9 cellular contexts compared by ENCODE assay signal in the genomic region with DNA sequence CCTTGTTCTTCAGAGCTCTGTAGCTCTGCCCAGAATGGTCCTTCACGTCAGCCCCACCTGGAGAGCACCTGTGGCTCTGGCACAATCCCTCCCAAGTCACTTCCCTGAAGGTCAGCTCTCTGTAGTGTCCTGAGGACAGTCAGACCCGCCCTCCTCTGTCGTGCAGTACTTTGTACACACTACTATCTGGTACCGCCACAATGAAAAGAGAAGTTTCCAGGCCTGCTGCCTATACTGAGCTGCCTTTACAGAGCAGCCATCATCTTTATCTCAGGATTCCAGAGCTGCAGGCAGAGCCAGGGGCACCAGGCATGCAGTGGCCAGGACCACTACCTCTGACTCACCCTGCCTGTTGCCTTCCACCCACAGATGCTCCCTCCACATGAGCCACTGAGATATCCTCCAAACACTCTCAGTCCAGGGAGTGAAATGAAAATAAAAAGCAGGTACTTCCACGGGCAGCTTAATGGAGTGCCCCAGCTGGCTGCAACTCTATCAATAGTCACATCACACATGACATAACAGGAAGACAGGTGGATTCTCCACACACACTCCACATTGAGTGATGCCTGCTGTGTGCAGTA. TPM values are rescaled to one million over a fixed set of nuclear protein-coding genes. Genes with fewer than 3 reads are reported as not detected.
DNase-seq lines count a peak whose midpoint lies in the region; ATAC-seq and TF ChIP-seq lines count a peak whose summit lies in the region.
"Had no signal": no experiment of that assay in that cellular context is flagged by ENCODE, and none has a peak within 500 bp of the region (broad histone marks: within the 10 kb centered on the region; RNA-seq: fewer than 3 reads in every experiment).

No MANE protein-coding gene starts in this region.

- intact Hi-C loops in Right ventricle myocardium inferior (cut with DNase I): loop anchor here (5.0 kb wide), 1 partner anchor 100 kb away; no protein-coding TSS in a partner anchor
- intact Hi-C loops in cardiac septum (cut with DNase I): loop anchor here (5.0 kb wide), 1 partner anchor 40 kb away; no protein-coding TSS in a partner anchor
- intact Hi-C loops in ascending aorta (cut with DNase I): no loop called here
- intact Hi-C loops in left lung (cut with DNase I): no loop called here
- intact Hi-C loops in posterior vena cava (cut with DNase I): no loop called here

- H3K36me3 ChIP-seq in ascending aorta (no peaks in the 10 kb centered on the region), left lung (no peaks in the 10 kb centered on the region)

- peak overlapping the region; percentile 69 to 79 for H3K27ac ChIP-seq in ascending aorta
- peak overlapping the region; percentile 42 to 63 for H3K27ac ChIP-seq in left lung

- H3K27me3 ChIP-seq in ascending aorta (no peaks in the 10 kb centered on the region), left lung (no peaks in the 10 kb centered on the region)

- peak; percentile 56 for ATAC-seq in Right ventricle myocardium inferior
- peak; percentile 84 for ATAC-seq in left lung
- ATAC-seq in HG03108 (IDR thresholded peaks at IDR 0.05; ENCODE audit: unreplicated experiment): no peak

- no peak overlapping the region for H3K4me3 ChIP-seq in ascending aorta
- no peak overlapping the region for H3K4me3 ChIP-seq in left lung

- H3K4me1 ChIP-seq in ascending aorta (peaks cover 16 to 41% of the 10 kb centered on the region in 2 donors), left lung (peaks cover 31 to 76% of the 10 kb centered on the region in 2 donors)

- H3K9me3 ChIP-seq in ascending aorta: no peaks in the 10 kb centered on the region
- no peaks in the 10 kb centered on the region for H3K9me3 ChIP-seq in left lung

- DNase-seq in Right ventricle myocardium inferior (ENCODE audit: missing footprints): no peak
- DNase-seq in cardiac septum (ENCODE audit: low spot score): no peak
- DNase-seq in ascending aorta (ENCODE audit: low spot score in 2 of 2): no peak
- peak in 1 of 2 donors; percentile 84 for DNase-seq in left lung
- no peak for DNase-seq in posterior vena cava (ENCODE audit: low spot score)
- no peak for DNase-seq in NCI-H1105 (lab: John Stamatoyannopoulos, UW)
- DNase-seq in NCI-H526 treated with DMSO at 0.1 percent for 48 hours (lab: John Stamatoyannopoulos, UW): no peak
- DNase-seq: stimulated activated naive B cell treated with anti-CD40 and anti-IgM and Interleukin-4, amounts not matched to agents 10 μg/mL and 1 μg/mL and 100 μg/mL, for 72 hours had no signal

- TF ChIP-seq CTCF in ascending aorta (IDR thresholded peaks at IDR 0.05): no peak
- no peak for TF ChIP-seq CTCF in left lung (IDR thresholded peaks at IDR 0.05)

RNA-seq across cellular contexts. Expression of a gene that starts 7.3 kb away (rescaled TPM):
- total RNA-seq in Right ventricle myocardium inferior: 64.9 TPM
- 41.5 TPM for total RNA-seq in cardiac septum
- 95.5 TPM for total RNA-seq in ascending aorta
- 100 to 1,000 TPM; 119 to 149 TPM for total RNA-seq in left lung
- total RNA-seq in posterior vena cava: 10 to 100 TPM; 71.8 to 85.6 TPM

Comparison
In these comparisons a context has a peak if more than half of its experiments do, and no peak if none do; other contexts are left out.
1. intact Hi-C loops: an anchor here in Right ventricle myocardium inferior (5.0 kb wide) and cardiac septum (5.0 kb wide); none called in ascending aorta, left lung and posterior vena cava.